In the genomic region with DNA sequence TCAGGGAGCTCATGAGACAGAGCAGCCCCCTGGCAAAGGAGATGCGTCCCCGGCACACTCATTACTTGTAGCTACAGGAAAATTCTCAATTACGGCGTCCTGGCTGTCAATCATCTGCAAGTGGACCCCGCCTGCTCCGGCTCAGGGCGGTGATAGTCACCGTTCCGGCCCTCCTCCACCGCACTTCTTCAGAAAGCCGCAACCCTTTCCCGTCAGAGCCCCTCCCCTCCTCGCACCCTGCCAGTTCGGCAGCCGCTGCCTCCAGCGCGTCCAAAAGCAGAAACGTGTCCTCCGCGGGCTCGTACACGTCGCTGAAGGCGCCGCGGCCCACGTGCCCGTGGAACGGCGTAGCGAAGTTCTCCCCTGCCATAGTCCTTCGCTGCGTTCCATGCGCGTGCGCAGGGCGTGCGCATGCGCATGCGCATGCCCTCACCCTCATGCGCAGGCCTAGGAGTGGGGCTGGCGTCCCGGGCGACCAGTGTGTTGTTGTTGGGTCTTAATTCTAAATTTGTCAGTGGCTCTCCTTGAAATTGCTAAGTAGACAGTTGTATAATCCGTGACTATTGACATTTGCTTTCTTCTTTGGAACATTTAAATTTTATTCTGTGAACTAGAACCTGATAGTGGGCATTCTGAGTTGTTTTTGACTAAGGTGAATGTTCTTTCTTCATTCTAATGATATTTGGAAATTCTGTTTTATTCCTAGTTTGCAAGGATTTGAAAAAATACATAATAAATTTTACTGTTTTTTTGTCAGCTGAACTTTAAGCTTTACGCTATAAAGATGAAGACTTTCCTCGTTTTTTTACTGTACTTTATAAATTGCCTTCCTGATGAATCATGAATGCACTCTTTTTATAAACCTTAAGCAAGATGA, we compare ENCODE assay signal across 1 cellular context.
TF ChIP-seq lines count a peak whose summit lies in the region.

No MANE protein-coding gene starts in this region.

TF ChIP-seq in K562, 482 proteins besides CTCF, POLR2A, EP300 and RAD21 (continued from another document and continues in another):
- TF ChIP-seq, protein P1, sequence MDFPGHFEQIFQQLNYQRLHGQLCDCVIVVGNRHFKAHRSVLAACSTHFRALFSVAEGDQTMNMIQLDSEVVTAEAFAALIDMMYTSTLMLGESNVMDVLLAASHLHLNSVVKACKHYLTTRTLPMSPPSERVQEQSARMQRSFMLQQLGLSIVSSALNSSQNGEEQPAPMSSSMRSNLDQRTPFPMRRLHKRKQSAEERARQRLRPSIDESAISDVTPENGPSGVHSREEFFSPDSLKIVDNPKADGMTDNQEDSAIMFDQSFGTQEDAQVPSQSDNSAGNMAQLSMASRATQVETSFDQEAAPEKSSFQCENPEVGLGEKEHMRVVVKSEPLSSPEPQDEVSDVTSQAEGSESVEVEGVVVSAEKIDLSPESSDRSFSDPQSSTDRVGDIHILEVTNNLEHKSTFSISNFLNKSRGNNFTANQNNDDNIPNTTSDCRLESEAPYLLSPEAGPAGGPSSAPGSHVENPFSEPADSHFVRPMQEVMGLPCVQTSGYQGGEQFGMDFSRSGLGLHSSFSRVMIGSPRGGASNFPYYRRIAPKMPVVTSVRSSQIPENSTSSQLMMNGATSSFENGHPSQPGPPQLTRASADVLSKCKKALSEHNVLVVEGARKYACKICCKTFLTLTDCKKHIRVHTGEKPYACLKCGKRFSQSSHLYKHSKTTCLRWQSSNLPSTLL (IDR thresholded peaks at IDR 0.05) = no peak
- TF ChIP-seq, protein P2, sequence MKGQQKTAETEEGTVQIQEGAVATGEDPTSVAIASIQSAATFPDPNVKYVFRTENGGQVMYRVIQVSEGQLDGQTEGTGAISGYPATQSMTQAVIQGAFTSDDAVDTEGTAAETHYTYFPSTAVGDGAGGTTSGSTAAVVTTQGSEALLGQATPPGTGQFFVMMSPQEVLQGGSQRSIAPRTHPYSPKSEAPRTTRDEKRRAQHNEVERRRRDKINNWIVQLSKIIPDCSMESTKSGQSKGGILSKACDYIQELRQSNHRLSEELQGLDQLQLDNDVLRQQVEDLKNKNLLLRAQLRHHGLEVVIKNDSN (CRISPR knock-in tag; IDR thresholded peaks at IDR 0.05) = peak; percentile 94
- peak; percentile 99 for TF ChIP-seq POU5F1 (IDR thresholded peaks at IDR 0.05; ENCODE audit: borderline replicate concordance, low read depth, low read length, partially characterized antibody)
- no peak for TF ChIP-seq ELF1 (tag; IDR thresholded peaks at IDR 0.05)
- TF ChIP-seq HDAC3 (IDR thresholded peaks at IDR 0.05; ENCODE audit: borderline replicate concordance, partially characterized antibody) = no peak
- no peak for TF ChIP-seq U2AF2 (optimal IDR thresholded peaks at IDR 0.05; ENCODE audit: low read depth, low read length)
- no peak for TF ChIP-seq HMG20B (CRISPR knock-in tag; IDR thresholded peaks at IDR 0.05)
- TF ChIP-seq NEUROD1 (IDR thresholded peaks at IDR 0.05; ENCODE audit: borderline replicate concordance, low read depth, low read length, partially characterized antibody) = peak; percentile 62
- no peak for TF ChIP-seq MED1 (CRISPR knock-in tag; IDR thresholded peaks at IDR 0.05; ENCODE audit: borderline replicate concordance)
- TF ChIP-seq HDAC6 (IDR thresholded peaks at IDR 0.05; ENCODE audit: low read depth, low read length) = no peak
- peak; percentile 70 for TF ChIP-seq TBP (optimal IDR thresholded peaks at IDR 0.05; ENCODE audit: low read depth, low read length)
- no peak for TF ChIP-seq ZNF174 (CRISPR knock-in tag; IDR thresholded peaks at IDR 0.05)
- TF ChIP-seq PCBP1 (IDR thresholded peaks at IDR 0.05; ENCODE audit: low read depth, low read length, poor library complexity, severe bottlenecking) = no peak
- 0 out of 2 replicates have a peak, but pooled peaks have one; percentile 61 for TF ChIP-seq REST (CRISPR knock-in tag; IDR thresholded peaks at IDR 0.05; ENCODE audit: low read depth)
- TF ChIP-seq, protein P3, sequence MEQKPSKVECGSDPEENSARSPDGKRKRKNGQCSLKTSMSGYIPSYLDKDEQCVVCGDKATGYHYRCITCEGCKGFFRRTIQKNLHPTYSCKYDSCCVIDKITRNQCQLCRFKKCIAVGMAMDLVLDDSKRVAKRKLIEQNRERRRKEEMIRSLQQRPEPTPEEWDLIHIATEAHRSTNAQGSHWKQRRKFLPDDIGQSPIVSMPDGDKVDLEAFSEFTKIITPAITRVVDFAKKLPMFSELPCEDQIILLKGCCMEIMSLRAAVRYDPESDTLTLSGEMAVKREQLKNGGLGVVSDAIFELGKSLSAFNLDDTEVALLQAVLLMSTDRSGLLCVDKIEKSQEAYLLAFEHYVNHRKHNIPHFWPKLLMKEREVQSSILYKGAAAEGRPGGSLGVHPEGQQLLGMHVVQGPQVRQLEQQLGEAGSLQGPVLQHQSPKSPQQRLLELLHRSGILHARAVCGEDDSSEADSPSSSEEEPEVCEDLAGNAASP (IDR thresholded peaks at IDR 0.05) = no peak
- 0 out of 2 replicates have a peak, but pooled peaks have one; percentile 22 for TF ChIP-seq MXI1 (IDR thresholded peaks at IDR 0.05; ENCODE audit: low read depth, low read length)
- TF ChIP-seq ZNF212 (CRISPR knock-in tag; IDR thresholded peaks at IDR 0.05) = no peak
- 0 out of 2 replicates have a peak, but pooled peaks have one; percentile 53 for TF ChIP-seq KLF1 (tag; IDR thresholded peaks at IDR 0.05)
- TF ChIP-seq JUND (IDR thresholded peaks at IDR 0.05; ENCODE audit: borderline replicate concordance, low read depth, low read length) = 0 out of 2 replicates have a peak, but pooled peaks have one; percentile 35
- TF ChIP-seq JUND (tag; IDR thresholded peaks at IDR 0.05; ENCODE audit: borderline replicate concordance, low read depth, low read length) = peak; percentile 72; the same call in 2 of the 3 replicates
- no peak for TF ChIP-seq ZNF551 (CRISPR knock-in tag; IDR thresholded peaks at IDR 0.05)
- TF ChIP-seq TEAD4 (IDR thresholded peaks at IDR 0.05; ENCODE audit: low read length) = peak; percentile 41; the same call in 1 of the 2 replicates
- TF ChIP-seq TEAD4 (CRISPR knock-in tag; IDR thresholded peaks at IDR 0.05; ENCODE audit: borderline replicate concordance) = peak; percentile 80; the same call in 1 of the 2 replicates
- TF ChIP-seq, protein P4, sequence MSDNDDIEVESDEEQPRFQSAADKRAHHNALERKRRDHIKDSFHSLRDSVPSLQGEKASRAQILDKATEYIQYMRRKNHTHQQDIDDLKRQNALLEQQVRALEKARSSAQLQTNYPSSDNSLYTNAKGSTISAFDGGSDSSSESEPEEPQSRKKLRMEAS (CRISPR knock-in tag; IDR thresholded peaks at IDR 0.05) = peak; percentile 100
- no peak for TF ChIP-seq ZC3H11A (IDR thresholded peaks at IDR 0.05; ENCODE audit: low read depth, low read length)
- TF ChIP-seq GTF2A2 (tag; IDR thresholded peaks at IDR 0.05) = 0 out of 2 replicates have a peak, but pooled peaks have one; percentile 7
- TF ChIP-seq OTX1 (CRISPR knock-in tag; IDR thresholded peaks at IDR 0.05) = peak; percentile 81; the same call in 1 of the 2 replicates
- TF ChIP-seq ZNF311 (CRISPR knock-in tag; IDR thresholded peaks at IDR 0.05) = peak; percentile 35; the same call in 1 of the 2 replicates
- TF ChIP-seq MTF1 (CRISPR knock-in tag; IDR thresholded peaks at IDR 0.05; ENCODE audit: borderline replicate concordance) = no peak
- peak; percentile 95 to 98 for TF ChIP-seq MNT (conservative IDR thresholded peaks at IDR 0.05)
- no peak for TF ChIP-seq DNMT1 (IDR thresholded peaks at IDR 0.05)
- no peak for TF ChIP-seq NFE2L1 (tag; IDR thresholded peaks at IDR 0.05; ENCODE audit: borderline replicate concordance, low read depth)
- TF ChIP-seq, protein P5, sequence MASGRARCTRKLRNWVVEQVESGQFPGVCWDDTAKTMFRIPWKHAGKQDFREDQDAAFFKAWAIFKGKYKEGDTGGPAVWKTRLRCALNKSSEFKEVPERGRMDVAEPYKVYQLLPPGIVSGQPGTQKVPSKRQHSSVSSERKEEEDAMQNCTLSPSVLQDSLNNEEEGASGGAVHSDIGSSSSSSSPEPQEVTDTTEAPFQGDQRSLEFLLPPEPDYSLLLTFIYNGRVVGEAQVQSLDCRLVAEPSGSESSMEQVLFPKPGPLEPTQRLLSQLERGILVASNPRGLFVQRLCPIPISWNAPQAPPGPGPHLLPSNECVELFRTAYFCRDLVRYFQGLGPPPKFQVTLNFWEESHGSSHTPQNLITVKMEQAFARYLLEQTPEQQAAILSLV (tag; IDR thresholded peaks at IDR 0.05) = no peak
- peak; percentile 52; the same call in 1 of the 2 replicates for TF ChIP-seq SOX6 (IDR thresholded peaks at IDR 0.05)
- TF ChIP-seq SRSF7 (optimal IDR thresholded peaks at IDR 0.05; ENCODE audit: low read depth, low read length) = no peak
- peak; percentile 35; the same call in 1 of the 2 replicates for TF ChIP-seq CBFA2T3 (IDR thresholded peaks at IDR 0.05)
- TF ChIP-seq KHSRP (IDR thresholded peaks at IDR 0.05) = 0 out of 2 replicates have a peak, but pooled peaks have one; percentile 33
- TF ChIP-seq HLTF (IDR thresholded peaks at IDR 0.05) = peak; percentile 39; the same call in 1 of the 2 replicates
